In the genomic region with DNA sequence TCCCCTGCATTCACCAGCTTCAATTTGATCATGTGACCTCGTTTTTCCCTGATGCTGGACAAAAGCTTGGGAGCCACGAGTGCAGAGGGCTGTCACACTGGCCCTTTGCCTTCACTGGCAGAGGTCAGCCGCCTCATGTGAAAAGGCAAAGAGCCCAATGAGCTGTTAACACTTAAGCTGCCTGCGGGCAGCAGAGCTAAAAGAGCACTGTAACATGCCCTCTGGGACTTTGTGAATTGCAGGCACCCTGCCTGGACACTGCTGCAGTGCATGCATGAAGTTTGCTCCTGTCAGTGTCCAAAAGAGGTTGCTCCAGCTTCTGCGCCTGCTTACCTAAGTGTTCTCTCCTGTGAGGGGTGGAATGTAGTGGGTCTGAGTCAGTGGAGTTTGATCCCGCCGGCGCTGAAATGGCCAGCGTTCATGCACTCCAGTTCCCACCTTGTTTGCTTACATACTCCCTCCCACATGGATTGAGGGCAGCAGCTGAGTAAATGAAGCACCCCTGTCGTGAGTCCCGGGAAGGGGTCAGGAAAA, we compare ENCODE assay signal across 25 cellular contexts.
DNase-seq lines count a peak whose midpoint lies in the region; ATAC-seq and TF ChIP-seq lines count a peak whose summit lies in the region.
"Had no signal": no experiment of that assay in that cellular context is flagged by ENCODE, and none has a peak within 500 bp of the region (broad histone marks: within the 10 kb centered on the region; RNA-seq: fewer than 3 reads in every experiment).

No MANE protein-coding gene starts in this region.

- H3K4me3 ChIP-seq in Caco-2 (ENCODE audit: low read depth, low read length) = peak overlapping the region; percentile 23
- H3K4me3 ChIP-seq in liver (ENCODE audit: low read depth in 1 of 3, low read length in 3 of 3) = peak overlapping the region in 1 of 3 donors; percentile 29
- H3K4me3 ChIP-seq: body of pancreas, dorsolateral prefrontal cortex, esophagus squamous epithelium, heart right ventricle had no signal

- no peaks in the 10 kb centered on the region for H3K27me3 ChIP-seq in Caco-2 (replicated peaks; ENCODE audit: control insufficient read depth, insufficient read depth, low read length)
- no peaks in the 10 kb centered on the region for H3K27me3 ChIP-seq in liver (ENCODE audit: control insufficient read depth in 4 of 4, insufficient read depth in 4 of 4, low read length in 3 of 4)
- H3K27me3 ChIP-seq: body of pancreas, dorsolateral prefrontal cortex had no signal

- H3K9ac ChIP-seq in liver (ENCODE audit: low read depth in 1 of 2, low read length in 2 of 2) = no peak overlapping the region

- H3K9me3 ChIP-seq in Caco-2 (no peaks in the 10 kb centered on the region), liver (ENCODE audit: control insufficient read depth in 4 of 4, low read length in 3 of 4) (no peaks in the 10 kb centered on the region)
- H3K9me3 ChIP-seq: body of pancreas, esophagus squamous epithelium, heart right ventricle had no signal

- H3K4me1 Mint-ChIP-seq in Caco-2 (ENCODE audit: low read depth, unreplicated experiment) (peaks cover 40% of the 10 kb centered on the region), WTC11 (0 out of 2 replicates have a peak, but pooled peaks cover 2% of the 10 kb centered on the region), immature natural killer cell (no peaks in the 10 kb centered on the region), natural killer cell (no peaks in the 10 kb centered on the region)
- no peaks in the 10 kb centered on the region for H3K4me1 Mint-ChIP-seq in activated CD4-positive, alpha-beta T cell treated with anti-CD3 and anti-CD28 coated beads, Interleukin-2, amount 10 ng/mL, durations not matched to agents 7 days and 5 days
- H3K4me1 Mint-ChIP-seq: CD4-positive, alpha-beta memory T cell; stimulated activated naive CD8-positive, alpha-beta T cell treated with anti-CD3 and anti-CD28 coated beads, Interleukin-15, amount 100 ng/mL, for 72 hours had no signal

- no peaks in the 10 kb centered on the region for H3K36me3 Mint-ChIP-seq in Caco-2 (ENCODE audit: insufficient read depth, unreplicated experiment)
- H3K36me3 Mint-ChIP-seq in WTC11 = no peaks in the 10 kb centered on the region
- H3K36me3 Mint-ChIP-seq in activated CD4-positive, alpha-beta T cell treated with anti-CD3 and anti-CD28 coated beads, Interleukin-2, amount 10 ng/mL, durations not matched to agents 7 days and 5 days (ENCODE audit: low read depth) = no peaks in the 10 kb centered on the region
- H3K36me3 Mint-ChIP-seq in immature natural killer cell = peaks cover 0 to 3% (median 0%) of the 10 kb centered on the region in 3 donors
- H3K36me3 Mint-ChIP-seq in natural killer cell = peaks cover 6% of the 10 kb centered on the region
- H3K36me3 Mint-ChIP-seq: activated naive CD4-positive, alpha-beta T cell treated with anti-CD3 and anti-CD28 coated beads, Interleukin-2, amount 50 U/mL, for 72 hours; CD4-positive, alpha-beta memory T cell had no signal

- H3K36me3 ChIP-seq in Caco-2 (ENCODE audit: control insufficient read depth, insufficient read depth, low read length) = no peaks in the 10 kb centered on the region
- no peaks in the 10 kb centered on the region for H3K36me3 ChIP-seq in liver (ENCODE audit: control insufficient read depth in 4 of 4, insufficient read depth in 3 of 4, low read depth in 1 of 4, low read length in 3 of 4)
- H3K36me3 ChIP-seq: esophagus squamous epithelium, heart right ventricle, WERI-Rb-1 had no signal

- no peak for TF ChIP-seq RAD21 in liver (IDR thresholded peaks at IDR 0.05)

- peaks cover 17% of the 10 kb centered on the region for H3K4me1 ChIP-seq in Caco-2
- peaks cover 0 to 4% (median 0%) of the 10 kb centered on the region in 4 donors for H3K4me1 ChIP-seq in liver (ENCODE audit: control insufficient read depth in 4 of 4, insufficient read depth in 4 of 4, low read length in 3 of 4)
- H3K4me1 ChIP-seq: body of pancreas, esophagus squamous epithelium, heart right ventricle had no signal

- BruUV-seq in Caco-2 (replicated peaks; lab: Mats Ljungman, UMichigan) = no TSS peak

- peak overlapping the region; percentile 61 for H3K27ac Mint-ChIP-seq in Caco-2 (ENCODE audit: unreplicated experiment)
- H3K27ac Mint-ChIP-seq in WTC11 = no peak overlapping the region
- no peak overlapping the region for H3K27ac Mint-ChIP-seq in activated CD4-positive, alpha-beta T cell treated with anti-CD3 and anti-CD28 coated beads, Interleukin-2, amount 10 ng/mL, durations not matched to agents 7 days and 5 days
- no peak overlapping the region for H3K27ac Mint-ChIP-seq in immature natural killer cell
- H3K27ac Mint-ChIP-seq in natural killer cell = no peak overlapping the region
- H3K27ac Mint-ChIP-seq: activated CD8-positive, alpha-beta T cell treated with anti-CD3 and anti-CD28 coated beads, Interleukin-2, amount 10 ng/mL, durations not matched to agents 7 days and 5 days; activated naive CD4-positive, alpha-beta T cell treated with anti-CD3 and anti-CD28 coated beads, Interleukin-2, amount 50 U/mL, for 72 hours; CD4-positive, alpha-beta memory T cell; stimulated activated naive CD8-positive, alpha-beta T cell treated with anti-CD3 and anti-CD28 coated beads, Interleukin-15, amount 100 ng/mL, for 72 hours had no signal

- POLR2A ChIA-PET in Caco-2 (lab: Charles Lee) = interaction anchor here (0.6 kb wide), 1 partner anchor 23 kb away, joined by 3 read pairs; no protein-coding TSS in a partner anchor
- POLR2A ChIA-PET in WTC11 (lab: Charles Lee) = no interaction called here
- POLR2A ChIA-PET in activated CD4-positive, alpha-beta T cell treated with anti-CD3 and anti-CD28 coated beads, Interleukin-2, amount 10 ng/mL, durations not matched to agents 7 days and 5 days (lab: Charles Lee) = interaction anchor here (0.6 kb wide), 1 partner anchor 107 kb away, joined by 3 read pairs; no protein-coding TSS in a partner anchor

- H3K9me3 Mint-ChIP-seq in Caco-2 (ENCODE audit: unreplicated experiment) = no peaks in the 10 kb centered on the region
- H3K9me3 Mint-ChIP-seq in WTC11 = 0 out of 2 replicates have a peak, but pooled peaks cover 5% of the 10 kb centered on the region
- no peaks in the 10 kb centered on the region for H3K9me3 Mint-ChIP-seq in activated CD4-positive, alpha-beta T cell treated with anti-CD3 and anti-CD28 coated beads, Interleukin-2, amount 10 ng/mL, durations not matched to agents 7 days and 5 days
- H3K9me3 Mint-ChIP-seq in immature natural killer cell = peaks cover 0 to 18% (median 4%) of the 10 kb centered on the region in 6 donors
- H3K9me3 Mint-ChIP-seq in natural killer cell = peaks cover 2 to 8% of the 10 kb centered on the region in 2 donors
- H3K9me3 Mint-ChIP-seq: activated naive CD4-positive, alpha-beta T cell treated with anti-CD3 and anti-CD28 coated beads, Interleukin-2, amount 50 U/mL, for 72 hours; CD4-positive, alpha-beta memory T cell; stimulated activated naive CD8-positive, alpha-beta T cell treated with anti-CD3 and anti-CD28 coated beads, Interleukin-15, amount 100 ng/mL, for 72 hours had no signal

- ATAC-seq in WTC11 (peak; percentile 34), natural killer cell (no peak)
- ATAC-seq: activated CD8-positive, alpha-beta T cell treated with anti-CD3 and anti-CD28 coated beads, Interleukin-2, amount 10 ng/mL, durations not matched to agents 7 days and 5 days; activated naive CD4-positive, alpha-beta T cell treated with anti-CD3 and anti-CD28 coated beads, Interleukin-2, amount 50 U/mL, for 72 hours; body of pancreas; right cardiac atrium; stimulated activated naive CD8-positive, alpha-beta T cell treated with anti-CD3 and anti-CD28 coated beads, Interleukin-15, amount 100 ng/mL, for 72 hours had no signal

- CTCF ChIA-PET in Caco-2 (lab: Charles Lee) (no interaction called here), WTC11 (lab: Charles Lee) (no interaction called here)
- CTCF ChIA-PET in activated CD4-positive, alpha-beta T cell treated with anti-CD3 and anti-CD28 coated beads, Interleukin-2, amount 10 ng/mL, durations not matched to agents 7 days and 5 days (lab: Charles Lee) = no interaction called here

- H3K4me3 Mint-ChIP-seq in Caco-2 (ENCODE audit: unreplicated experiment) (peak overlapping the region; percentile 63), WTC11 (no peak overlapping the region), immature natural killer cell (no peak overlapping the region), natural killer cell (no peak overlapping the region)
- no peak overlapping the region for H3K4me3 Mint-ChIP-seq in activated CD4-positive, alpha-beta T cell treated with anti-CD3 and anti-CD28 coated beads, Interleukin-2, amount 10 ng/mL, durations not matched to agents 7 days and 5 days
- H3K4me3 Mint-ChIP-seq: activated CD8-positive, alpha-beta T cell treated with anti-CD3 and anti-CD28 coated beads, Interleukin-2, amount 10 ng/mL, durations not matched to agents 7 days and 5 days; CD4-positive, alpha-beta memory T cell; stimulated activated naive CD8-positive, alpha-beta T cell treated with anti-CD3 and anti-CD28 coated beads, Interleukin-15, amount 100 ng/mL, for 72 hours had no signal

- intact Hi-C loops in Caco-2 (cut with micrococcal nuclease; ENCODE audit: unreplicated experiment) = loop anchor here (1.0 to 5.0 kb wide), 2 partner anchors 9 to 56 kb away; no protein-coding TSS in a partner anchor
- intact Hi-C loops in natural killer cell (cut with micrococcal nuclease) = no loop called here

- 52% methylated on average over 11 of the region's 11 CpGs for WGBS in liver

- H3K27me3 Mint-ChIP-seq in Caco-2 (ENCODE audit: insufficient read depth, unreplicated experiment) (no peaks in the 10 kb centered on the region), WTC11 (ENCODE audit: low read depth) (no peaks in the 10 kb centered on the region), immature natural killer cell (ENCODE audit: low read depth in 3 of 3) (peaks cover 0 to 3% (median 0%) of the 10 kb centered on the region in 3 donors), natural killer cell (ENCODE audit: low read depth in 2 of 2) (no peaks in the 10 kb centered on the region)
- H3K27me3 Mint-ChIP-seq in activated CD4-positive, alpha-beta T cell treated with anti-CD3 and anti-CD28 coated beads, Interleukin-2, amount 10 ng/mL, durations not matched to agents 7 days and 5 days = peaks cover 3% of the 10 kb centered on the region

- no peak overlapping the region for H3K27ac ChIP-seq in liver (ENCODE audit: low read depth in 1 of 2, low read length in 2 of 2)
- H3K27ac ChIP-seq: body of pancreas, dorsolateral prefrontal cortex, esophagus squamous epithelium, heart right ventricle, RWPE1, WERI-Rb-1 had no signal

- DNase-seq in Caco-2 (peak; percentile 65 to 71), NCI-H146 treated with DMSO at 0.1 percent for 48 hours (lab: John Stamatoyannopoulos, UW; ENCODE audit: unreplicated experiment) (peak; percentile 91), WTC11 (ENCODE audit: low spot score) (no peak), Kasumi-1 (lab: John Stamatoyannopoulos, UW) (no peak), immature natural killer cell (no peak), natural killer cell (no peak)
- DNase-seq in activated CD4-positive, alpha-beta T cell treated with anti-CD3 and anti-CD28 coated beads, Interleukin-2, amount 10 ng/mL, durations not matched to agents 7 days and 5 days = no peak
- DNase-seq: activated CD8-positive, alpha-beta T cell treated with anti-CD3 and anti-CD28 coated beads, Interleukin-2, amount 10 ng/mL, durations not matched to agents 7 days and 5 days; activated T-cell treated with anti-CD3 and anti-CD28 coated beads, Interleukin-2, amount 50 U/mL, for 48 hours; CD4-positive, alpha-beta memory T cell; dorsolateral prefrontal cortex; esophagus squamous epithelium; heart right ventricle; kidney glomerular epithelial cell; midbrain; MM.1S; nucleus accumbens; stimulated activated CD4-positive, alpha-beta T cell treated with anti-CD3 and anti-CD28 coated beads, Interleukin-1b, Interleukin-23, amount 100 ng/mL, for 48 hours; stimulated activated naive CD8-positive, alpha-beta T cell treated with anti-CD3 and anti-CD28 coated beads, Interleukin-15, amount 100 ng/mL, for 72 hours; WERI-Rb-1 had no signal

- TF ChIP-seq CTCF in Caco-2 (IDR thresholded peaks at IDR 0.05; ENCODE audit: insufficient read depth in 1 of 2, low read depth in 1 of 2, low read length in 1 of 2, severe bottlenecking in 1 of 2, unreplicated experiment in 1 of 2) (no peak), WTC11 (IDR thresholded peaks at IDR 0.05) (no peak), liver (IDR thresholded peaks at IDR 0.05; ENCODE audit: low read depth, low read length, missing input control) (no peak), natural killer cell (IDR thresholded peaks at IDR 0.05) (no peak)

Comparison
In these comparisons a context has a peak if more than half of its experiments do, and no peak if none do; other contexts are left out.
1. DNase-seq: peak in Caco-2 (2 of 2) and NCI-H146 treated with DMSO at 0.1 percent for 48 hours (single experiment); none in WTC11 (single experiment), activated CD4-positive, alpha-beta T cell treated with anti-CD3 and anti-CD28 coated beads, Interleukin-2, amount 10 ng/mL, durations not matched to agents 7 days and 5 days (single experiment), Kasumi-1 (0 of 2), immature natural killer cell (0 of 3) and natural killer cell (single experiment).